Comparison of ENCODE assay signal across 26 cellular contexts in genomic region chrX:40422021-40422420, GRCh38.
"Had no signal": no experiment of that assay in that cellular context is flagged by ENCODE, and none has a peak within 500 bp of the region (broad histone marks: within the 10 kb centered on the region; RNA-seq: fewer than 3 reads in every experiment).

No MANE protein-coding gene starts in this region.

- H3K9me3 Mint-ChIP-seq: natural killer cell treated with Interleukin-12 subunit alpha and Interleukin-12 subunit beta and Interleukin-15 and Interleukin-18, amount 100 ng/mL, for 72 hours; stimulated activated memory B cell treated with anti-CD40 and anti-IgM and Interleukin-4, amounts not matched to agents 10 μg/mL and 1 μg/mL and 100 μg/mL, for 72 hours; stimulated activated naive CD8-positive, alpha-beta T cell treated with anti-CD3 and anti-CD28 coated beads, Interleukin-15, amount 100 ng/mL, for 72 hours had no signal

- FAIRE-seq: islet of Langerhans, kidney had no signal

- H3K27me3 Mint-ChIP-seq: progenitor cell of endocrine pancreas; stimulated activated memory B cell treated with anti-CD40 and anti-IgM and Interleukin-4, amounts not matched to agents 10 μg/mL and 1 μg/mL and 100 μg/mL, for 72 hours; stimulated activated naive CD8-positive, alpha-beta T cell treated with anti-CD3 and anti-CD28 coated beads, Interleukin-15, amount 100 ng/mL, for 72 hours; type B pancreatic cell had no signal

- H3K36me3 ChIP-seq: left lung, lower lobe of right lung, ovary, right atrium auricular region, right lobe of liver, tibial nerve, uterus had no signal

- H3K27ac ChIP-seq: left lung, lower lobe of right lung, ovary, right atrium auricular region, right lobe of liver, uterus had no signal

- ATAC-seq: left colon; left lung; lower lobe of right lung; natural killer cell treated with Interleukin-12 subunit alpha and Interleukin-12 subunit beta and Interleukin-15 and Interleukin-18, amount 100 ng/mL, for 72 hours; right lobe of liver; stimulated activated memory B cell treated with anti-CD40 and anti-IgM and Interleukin-4, amounts not matched to agents 10 μg/mL and 1 μg/mL and 100 μg/mL, for 72 hours; stimulated activated naive CD8-positive, alpha-beta T cell treated with anti-CD3 and anti-CD28 coated beads, Interleukin-15, amount 100 ng/mL, for 72 hours had no signal

- DNase-seq: immature natural killer cell; kidney; left colon; left lung; lower lobe of right lung; mesendoderm; naive B cell; ovary; right lobe of liver; stimulated activated CD4-positive, alpha-beta T cell treated with anti-CD3 and anti-CD28 coated beads, Interleukin-1b, Interleukin-23, amount 100 ng/mL, for 48 hours; stimulated activated CD4-positive, alpha-beta T cell treated with anti-CD3 and anti-CD28 coated beads, Interleukin-2, amount 100 ng/mL, for 48 hours; stimulated activated CD4-positive, alpha-beta T cell treated with anti-CD3 and anti-CD28 coated beads, Interleukin-4, amount 100 ng/mL, for 4 hours; stimulated activated CD8-positive, alpha-beta memory T cell treated with anti-CD3 and anti-CD28 coated beads, Interleukin-4, amount 100 ng/mL, for 48 hours; stimulated activated naive CD4-positive, alpha-beta T cell treated with Interleukin-2 at 50 U/mL for 16 hours; stimulated activated naive CD8-positive, alpha-beta T cell treated with anti-CD3 and anti-CD28 coated beads, Interleukin-15, amount 100 ng/mL, for 72 hours; substantia nigra; uterus had no signal

- H3K4me1 Mint-ChIP-seq: mesothelial cell of epicardium, naive B cell had no signal

- H3K4me2 ChIP-seq: smooth muscle cell had no signal

- H3K27me3 ChIP-seq: left lung, ovary, right atrium auricular region, right lobe of liver, uterus had no signal

- H3K4me1 ChIP-seq: left lung, lower lobe of right lung, right atrium auricular region, right lobe of liver, tibial nerve, uterus had no signal

- H3K27ac Mint-ChIP-seq: immature natural killer cell; mesothelial cell of epicardium; natural killer cell treated with Interleukin-12 subunit alpha and Interleukin-12 subunit beta and Interleukin-15 and Interleukin-18, amount 100 ng/mL, for 72 hours; progenitor cell of endocrine pancreas; type B pancreatic cell had no signal

- H3K36me3 Mint-ChIP-seq: immature natural killer cell; mesothelial cell of epicardium; natural killer cell treated with Interleukin-12 subunit alpha and Interleukin-12 subunit beta and Interleukin-15 and Interleukin-18, amount 100 ng/mL, for 72 hours; stimulated activated memory B cell treated with anti-CD40 and anti-IgM and Interleukin-4, amounts not matched to agents 10 μg/mL and 1 μg/mL and 100 μg/mL, for 72 hours; type B pancreatic cell had no signal

- H3K4me3 Mint-ChIP-seq: immature natural killer cell; mesothelial cell of epicardium; naive B cell; natural killer cell treated with Interleukin-12 subunit alpha and Interleukin-12 subunit beta and Interleukin-15 and Interleukin-18, amount 100 ng/mL, for 72 hours; stimulated activated memory B cell treated with anti-CD40 and anti-IgM and Interleukin-4, amounts not matched to agents 10 μg/mL and 1 μg/mL and 100 μg/mL, for 72 hours; stimulated activated naive CD8-positive, alpha-beta T cell treated with anti-CD3 and anti-CD28 coated beads, Interleukin-15, amount 100 ng/mL, for 72 hours; type B pancreatic cell had no signal

- H3K4me3 ChIP-seq: left lung, lower lobe of right lung, ovary, right atrium auricular region, right lobe of liver, smooth muscle cell, tibial nerve, uterus had no signal

- H3K9me3 ChIP-seq: left lung, lower lobe of right lung, ovary, right lobe of liver, uterus had no signal
